In the genomic region with DNA sequence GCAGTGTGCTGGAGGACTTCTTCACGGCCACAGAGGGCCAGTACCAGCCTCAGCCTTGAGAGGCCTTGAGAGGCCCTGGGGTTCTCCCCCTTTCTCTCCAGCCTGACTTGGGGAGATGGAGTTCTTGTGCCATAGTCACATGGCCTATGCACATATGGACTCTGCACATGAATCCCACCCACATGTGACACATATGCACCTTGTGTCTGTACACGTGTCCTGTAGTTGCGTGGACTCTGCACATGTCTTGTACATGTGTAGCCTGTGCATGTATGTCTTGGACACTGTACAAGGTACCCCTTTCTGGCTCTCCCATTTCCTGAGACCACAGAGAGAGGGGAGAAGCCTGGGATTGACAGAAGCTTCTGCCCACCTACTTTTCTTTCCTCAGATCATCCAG, we compare ENCODE assay signal across 15 cellular contexts. TPM values are rescaled to one million over a fixed set of nuclear protein-coding genes. Genes with fewer than 3 reads are reported as not detected.
A peak's percentile ranks its signal among the peaks of the same experiment; 100 is the strongest.
DNase-seq lines count a peak whose midpoint lies in the region; ATAC-seq and TF ChIP-seq lines count a peak whose summit lies in the region.
"Had no signal": no experiment of that assay in that cellular context is flagged by ENCODE, and none has a peak within 500 bp of the region (broad histone marks: within the 10 kb centered on the region; RNA-seq: fewer than 3 reads in every experiment).

No MANE protein-coding gene starts in this region.

- H3K36me3 Mint-ChIP-seq in activated CD8-positive, alpha-beta T cell treated with anti-CD3 and anti-CD28 coated beads for 36 hours (ENCODE audit: low read depth) = peaks cover 29% of the 10 kb centered on the region
- peaks cover 49% of the 10 kb centered on the region for H3K36me3 Mint-ChIP-seq in activated CD8-positive, alpha-beta T cell treated with anti-CD3 and anti-CD28 coated beads, Interleukin-2, amount 10 ng/mL, durations not matched to agents 7 days and 5 days (ENCODE audit: low read depth)
- H3K36me3 Mint-ChIP-seq in activated naive CD8-positive, alpha-beta T cell treated with anti-CD3 and anti-CD28 coated beads, Interleukin-2, amount 10 ng/mL, durations not matched to agents 7 days and 5 days = peaks cover 34% of the 10 kb centered on the region
- peaks cover 10% of the 10 kb centered on the region for H3K36me3 Mint-ChIP-seq in activated naive CD8-positive, alpha-beta T cell treated with anti-CD3 and anti-CD28 coated beads for 36 hours
- H3K36me3 Mint-ChIP-seq in stimulated activated naive B cell treated with anti-CD40 and anti-IgM and Interleukin-4, amounts not matched to agents 10 μg/mL and 1 μg/mL and 100 μg/mL, for 72 hours = peaks cover 9 to 17% of the 10 kb centered on the region in 2 donors
- H3K36me3 Mint-ChIP-seq: CD14-positive monocyte had no signal

- H3K27ac Mint-ChIP-seq in activated CD8-positive, alpha-beta T cell treated with anti-CD3 and anti-CD28 coated beads for 36 hours = peak overlapping the region; percentile 21
- no peak overlapping the region for H3K27ac Mint-ChIP-seq in activated CD8-positive, alpha-beta T cell treated with anti-CD3 and anti-CD28 coated beads, Interleukin-2, amount 10 ng/mL, durations not matched to agents 7 days and 5 days
- H3K27ac Mint-ChIP-seq in activated naive CD8-positive, alpha-beta T cell treated with anti-CD3 and anti-CD28 coated beads, Interleukin-2, amount 10 ng/mL, durations not matched to agents 7 days and 5 days = no peak overlapping the region
- no peak overlapping the region for H3K27ac Mint-ChIP-seq in activated naive CD8-positive, alpha-beta T cell treated with anti-CD3 and anti-CD28 coated beads for 36 hours
- H3K27ac Mint-ChIP-seq in stimulated activated naive B cell treated with anti-CD40 and anti-IgM and Interleukin-4, amounts not matched to agents 10 μg/mL and 1 μg/mL and 100 μg/mL, for 72 hours = peak overlapping the region; percentile 67
- H3K27ac Mint-ChIP-seq: CD14-positive monocyte had no signal

- ATAC-seq in activated CD8-positive, alpha-beta T cell treated with anti-CD3 and anti-CD28 coated beads for 36 hours = peak; percentile 7
- ATAC-seq in activated CD8-positive, alpha-beta T cell treated with anti-CD3 and anti-CD28 coated beads, Interleukin-2, amount 10 ng/mL, durations not matched to agents 7 days and 5 days = no peak
- peak; percentile 5 for ATAC-seq in activated naive CD8-positive, alpha-beta T cell treated with anti-CD3 and anti-CD28 coated beads, Interleukin-2, amount 10 ng/mL, durations not matched to agents 7 days and 5 days (ENCODE audit: low read depth)
- ATAC-seq in esophagus mucosa (peak; percentile 6), GM21360 (IDR thresholded peaks at IDR 0.05; ENCODE audit: unreplicated experiment) (no peak)
- ATAC-seq in stimulated activated naive B cell treated with anti-CD40 and anti-IgM and Interleukin-4, amounts not matched to agents 10 μg/mL and 1 μg/mL and 100 μg/mL, for 72 hours (replicated peaks) = no peak

- peaks cover 6% of the 10 kb centered on the region for H3K4me1 Mint-ChIP-seq in activated CD8-positive, alpha-beta T cell treated with anti-CD3 and anti-CD28 coated beads for 36 hours (ENCODE audit: low read depth)
- peaks cover 11% of the 10 kb centered on the region for H3K4me1 Mint-ChIP-seq in activated CD8-positive, alpha-beta T cell treated with anti-CD3 and anti-CD28 coated beads, Interleukin-2, amount 10 ng/mL, durations not matched to agents 7 days and 5 days (ENCODE audit: low read depth)
- H3K4me1 Mint-ChIP-seq in activated naive CD8-positive, alpha-beta T cell treated with anti-CD3 and anti-CD28 coated beads, Interleukin-2, amount 10 ng/mL, durations not matched to agents 7 days and 5 days = peaks cover 7% of the 10 kb centered on the region
- peaks cover 12% of the 10 kb centered on the region for H3K4me1 Mint-ChIP-seq in activated naive CD8-positive, alpha-beta T cell treated with anti-CD3 and anti-CD28 coated beads for 36 hours
- no peaks in the 10 kb centered on the region for H3K4me1 Mint-ChIP-seq in stimulated activated naive B cell treated with anti-CD40 and anti-IgM and Interleukin-4, amounts not matched to agents 10 μg/mL and 1 μg/mL and 100 μg/mL, for 72 hours
- H3K4me1 Mint-ChIP-seq: CD14-positive monocyte had no signal

- intact Hi-C loops in activated CD8-positive, alpha-beta T cell treated with anti-CD3 and anti-CD28 coated beads for 36 hours (cut with micrococcal nuclease) = no loop called here

- no peak overlapping the region for H3K4me3 Mint-ChIP-seq in activated CD8-positive, alpha-beta T cell treated with anti-CD3 and anti-CD28 coated beads for 36 hours
- no peak overlapping the region for H3K4me3 Mint-ChIP-seq in activated CD8-positive, alpha-beta T cell treated with anti-CD3 and anti-CD28 coated beads, Interleukin-2, amount 10 ng/mL, durations not matched to agents 7 days and 5 days
- H3K4me3 Mint-ChIP-seq in activated naive CD8-positive, alpha-beta T cell treated with anti-CD3 and anti-CD28 coated beads, Interleukin-2, amount 10 ng/mL, durations not matched to agents 7 days and 5 days = no peak overlapping the region
- H3K4me3 Mint-ChIP-seq in activated naive CD8-positive, alpha-beta T cell treated with anti-CD3 and anti-CD28 coated beads for 36 hours = no peak overlapping the region
- no peak overlapping the region for H3K4me3 Mint-ChIP-seq in stimulated activated naive B cell treated with anti-CD40 and anti-IgM and Interleukin-4, amounts not matched to agents 10 μg/mL and 1 μg/mL and 100 μg/mL, for 72 hours
- H3K4me3 Mint-ChIP-seq: CD8-positive, alpha-beta memory T cell had no signal

- TF ChIP-seq CTCF in activated CD8-positive, alpha-beta T cell treated with anti-CD3 and anti-CD28 coated beads for 36 hours (IDR thresholded peaks at IDR 0.05) = no peak

- DNase-seq in activated CD8-positive, alpha-beta T cell treated with anti-CD3 and anti-CD28 coated beads for 36 hours = no peak
- no peak for DNase-seq in activated CD8-positive, alpha-beta T cell treated with anti-CD3 and anti-CD28 coated beads, Interleukin-2, amount 10 ng/mL, durations not matched to agents 7 days and 5 days
- DNase-seq in activated naive CD8-positive, alpha-beta T cell treated with anti-CD3 and anti-CD28 coated beads, Interleukin-2, amount 10 ng/mL, durations not matched to agents 7 days and 5 days = no peak
- DNase-seq in activated naive CD8-positive, alpha-beta T cell treated with anti-CD3 and anti-CD28 coated beads for 36 hours = no peak
- DNase-seq in stimulated activated naive B cell treated with anti-CD40 and anti-IgM and Interleukin-4, amounts not matched to agents 10 μg/mL and 1 μg/mL and 100 μg/mL, for 72 hours = no peak
- no peak for DNase-seq in activated gamma-delta T cell (lab: John Stamatoyannopoulos, UW)
- DNase-seq: Caco-2; CD8-positive, alpha-beta memory T cell; DND-41; GDM1 had no signal

- CTCF ChIA-PET in activated CD8-positive, alpha-beta T cell treated with anti-CD3 and anti-CD28 coated beads for 36 hours (lab: Charles Lee) = no interaction called here
- CTCF ChIA-PET in activated CD8-positive, alpha-beta T cell treated with anti-CD3 and anti-CD28 coated beads, Interleukin-2, amount 10 ng/mL, durations not matched to agents 7 days and 5 days (lab: Charles Lee) = no interaction called here

- no peaks in the 10 kb centered on the region for H3K9me3 Mint-ChIP-seq in activated CD8-positive, alpha-beta T cell treated with anti-CD3 and anti-CD28 coated beads for 36 hours
- no peaks in the 10 kb centered on the region for H3K9me3 Mint-ChIP-seq in activated CD8-positive, alpha-beta T cell treated with anti-CD3 and anti-CD28 coated beads, Interleukin-2, amount 10 ng/mL, durations not matched to agents 7 days and 5 days (ENCODE audit: insufficient read depth)
- no peaks in the 10 kb centered on the region for H3K9me3 Mint-ChIP-seq in activated naive CD8-positive, alpha-beta T cell treated with anti-CD3 and anti-CD28 coated beads, Interleukin-2, amount 10 ng/mL, durations not matched to agents 7 days and 5 days
- no peaks in the 10 kb centered on the region for H3K9me3 Mint-ChIP-seq in activated naive CD8-positive, alpha-beta T cell treated with anti-CD3 and anti-CD28 coated beads for 36 hours
- no peaks in the 10 kb centered on the region for H3K9me3 Mint-ChIP-seq in stimulated activated naive B cell treated with anti-CD40 and anti-IgM and Interleukin-4, amounts not matched to agents 10 μg/mL and 1 μg/mL and 100 μg/mL, for 72 hours
- H3K9me3 Mint-ChIP-seq: CD8-positive, alpha-beta memory T cell had no signal

- POLR2A ChIA-PET in activated CD8-positive, alpha-beta T cell treated with anti-CD3 and anti-CD28 coated beads for 36 hours (lab: Charles Lee) = no interaction called here
- POLR2A ChIA-PET in activated CD8-positive, alpha-beta T cell treated with anti-CD3 and anti-CD28 coated beads, Interleukin-2, amount 10 ng/mL, durations not matched to agents 7 days and 5 days (lab: Charles Lee) = no interaction called here
- POLR2A ChIA-PET in activated naive CD8-positive, alpha-beta T cell treated with anti-CD3 and anti-CD28 coated beads, Interleukin-2, amount 10 ng/mL, durations not matched to agents 7 days and 5 days (lab: Charles Lee) = interaction anchor here (1.2 kb wide), 1 partner anchor 15 kb away, joined by 3 read pairs; no protein-coding TSS in a partner anchor

- H3K27me3 Mint-ChIP-seq in activated CD8-positive, alpha-beta T cell treated with anti-CD3 and anti-CD28 coated beads for 36 hours = no peaks in the 10 kb centered on the region
- H3K27me3 Mint-ChIP-seq in activated CD8-positive, alpha-beta T cell treated with anti-CD3 and anti-CD28 coated beads, Interleukin-2, amount 10 ng/mL, durations not matched to agents 7 days and 5 days (ENCODE audit: low read depth) = no peaks in the 10 kb centered on the region
- no peaks in the 10 kb centered on the region for H3K27me3 Mint-ChIP-seq in activated naive CD8-positive, alpha-beta T cell treated with anti-CD3 and anti-CD28 coated beads, Interleukin-2, amount 10 ng/mL, durations not matched to agents 7 days and 5 days
- H3K27me3 Mint-ChIP-seq in activated naive CD8-positive, alpha-beta T cell treated with anti-CD3 and anti-CD28 coated beads for 36 hours = no peaks in the 10 kb centered on the region
- H3K27me3 Mint-ChIP-seq in stimulated activated naive B cell treated with anti-CD40 and anti-IgM and Interleukin-4, amounts not matched to agents 10 μg/mL and 1 μg/mL and 100 μg/mL, for 72 hours = no peaks in the 10 kb centered on the region
- H3K27me3 Mint-ChIP-seq: CD8-positive, alpha-beta memory T cell had no signal

RNA-seq across cellular contexts. Expression of a gene that starts 6.2 kb away (rescaled TPM):
- total RNA-seq in activated CD8-positive, alpha-beta T cell treated with anti-CD3 and anti-CD28 coated beads for 36 hours = 100 to 1,000 TPM; 126 to 127 TPM
- total RNA-seq in activated CD8-positive, alpha-beta T cell treated with anti-CD3 and anti-CD28 coated beads, Interleukin-2, amount 10 ng/mL, durations not matched to agents 7 days and 5 days = 100 to 1,000 TPM; 219 to 227 TPM
- 100 to 1,000 TPM; 195 to 197 TPM for total RNA-seq in activated naive CD8-positive, alpha-beta T cell treated with anti-CD3 and anti-CD28 coated beads, Interleukin-2, amount 10 ng/mL, durations not matched to agents 7 days and 5 days
- total RNA-seq in activated naive CD8-positive, alpha-beta T cell treated with anti-CD3 and anti-CD28 coated beads for 36 hours = 100 to 1,000 TPM; 142 to 149 TPM
- 108 TPM for total RNA-seq in esophagus mucosa

RNA-seq across cellular contexts. Expression of a gene that starts 34.6 kb away (rescaled TPM):
- total RNA-seq in activated CD8-positive, alpha-beta T cell treated with anti-CD3 and anti-CD28 coated beads for 36 hours = 100 to 1,000 TPM; 289 to 292 TPM
- 100 to 1,000 TPM; 464 to 488 TPM for total RNA-seq in activated CD8-positive, alpha-beta T cell treated with anti-CD3 and anti-CD28 coated beads, Interleukin-2, amount 10 ng/mL, durations not matched to agents 7 days and 5 days
- 100 to 1,000 TPM; 460 to 472 TPM for total RNA-seq in activated naive CD8-positive, alpha-beta T cell treated with anti-CD3 and anti-CD28 coated beads, Interleukin-2, amount 10 ng/mL, durations not matched to agents 7 days and 5 days
- total RNA-seq in activated naive CD8-positive, alpha-beta T cell treated with anti-CD3 and anti-CD28 coated beads for 36 hours = 100 to 1,000 TPM; 285 to 286 TPM
- 1.00 TPM for total RNA-seq in esophagus mucosa
- total RNA-seq: A673 had no signal

RNA-seq across cellular contexts. Expression of a gene that starts 38.6 kb away (rescaled TPM):
- under 1 TPM; 0.38 to 0.89 TPM for total RNA-seq in activated CD8-positive, alpha-beta T cell treated with anti-CD3 and anti-CD28 coated beads for 36 hours
- total RNA-seq in activated CD8-positive, alpha-beta T cell treated with anti-CD3 and anti-CD28 coated beads, Interleukin-2, amount 10 ng/mL, durations not matched to agents 7 days and 5 days = under 1 TPM; 0.78 to 0.90 TPM
- total RNA-seq in activated naive CD8-positive, alpha-beta T cell treated with anti-CD3 and anti-CD28 coated beads, Interleukin-2, amount 10 ng/mL, durations not matched to agents 7 days and 5 days = 1 to 10 TPM in 1 of 2 experiments, under 1 TPM in 1; 0.88 to 1.1 TPM
- total RNA-seq in activated naive CD8-positive, alpha-beta T cell treated with anti-CD3 and anti-CD28 coated beads for 36 hours = under 1 TPM in 1 of 2 experiments, not detected in 1; 0.32 TPM
- 1.5 TPM for total RNA-seq in esophagus mucosa
- total RNA-seq: A673, HT-29 had no signal

RNA-seq across cellular contexts. Expression of a gene that starts 50.4 kb away (rescaled TPM):
- total RNA-seq in activated CD8-positive, alpha-beta T cell treated with anti-CD3 and anti-CD28 coated beads for 36 hours = 10 to 100 TPM; 31.2 to 33.5 TPM
- total RNA-seq in activated CD8-positive, alpha-beta T cell treated with anti-CD3 and anti-CD28 coated beads, Interleukin-2, amount 10 ng/mL, durations not matched to agents 7 days and 5 days = 10 to 100 TPM; 23.1 to 26.1 TPM
- total RNA-seq in activated naive CD8-positive, alpha-beta T cell treated with anti-CD3 and anti-CD28 coated beads, Interleukin-2, amount 10 ng/mL, durations not matched to agents 7 days and 5 days = 10 to 100 TPM; 21.7 to 22.0 TPM
- 10 to 100 TPM; 26.4 to 26.7 TPM for total RNA-seq in activated naive CD8-positive, alpha-beta T cell treated with anti-CD3 and anti-CD28 coated beads for 36 hours
- total RNA-seq in esophagus mucosa = 10.8 TPM

Comparison
In these comparisons a context has a peak if more than half of its experiments do, and no peak if none do; other contexts are left out.
1. ATAC-seq: peak in activated CD8-positive, alpha-beta T cell treated with anti-CD3 and anti-CD28 coated beads for 36 hours (single experiment), activated naive CD8-positive, alpha-beta T cell treated with anti-CD3 and anti-CD28 coated beads, Interleukin-2, amount 10 ng/mL, durations not matched to agents 7 days and 5 days (single experiment) and esophagus mucosa (single experiment); none in activated CD8-positive, alpha-beta T cell treated with anti-CD3 and anti-CD28 coated beads, Interleukin-2, amount 10 ng/mL, durations not matched to agents 7 days and 5 days (single experiment), stimulated activated naive B cell treated with anti-CD40 and anti-IgM and Interleukin-4, amounts not matched to agents 10 μg/mL and 1 μg/mL and 100 μg/mL, for 72 hours (0 of 2) and GM21360 (single experiment).
2. H3K27ac Mint-ChIP-seq: peak in activated CD8-positive, alpha-beta T cell treated with anti-CD3 and anti-CD28 coated beads for 36 hours (single experiment) and stimulated activated naive B cell treated with anti-CD40 and anti-IgM and Interleukin-4, amounts not matched to agents 10 μg/mL and 1 μg/mL and 100 μg/mL, for 72 hours (single experiment); none in activated CD8-positive, alpha-beta T cell treated with anti-CD3 and anti-CD28 coated beads, Interleukin-2, amount 10 ng/mL, durations not matched to agents 7 days and 5 days (single experiment), activated naive CD8-positive, alpha-beta T cell treated with anti-CD3 and anti-CD28 coated beads, Interleukin-2, amount 10 ng/mL, durations not matched to agents 7 days and 5 days (single experiment) and activated naive CD8-positive, alpha-beta T cell treated with anti-CD3 and anti-CD28 coated beads for 36 hours (single experiment).
3. RNA of a gene that starts 34.6 kb away (total RNA-seq): 464 to 488 TPM in activated CD8-positive, alpha-beta T cell treated with anti-CD3 and anti-CD28 coated beads, Interleukin-2, amount 10 ng/mL, durations not matched to agents 7 days and 5 days, 460 to 472 TPM in activated naive CD8-positive, alpha-beta T cell treated with anti-CD3 and anti-CD28 coated beads, Interleukin-2, amount 10 ng/mL, durations not matched to agents 7 days and 5 days, 289 to 292 TPM in activated CD8-positive, alpha-beta T cell treated with anti-CD3 and anti-CD28 coated beads for 36 hours and 285 to 286 TPM in activated naive CD8-positive, alpha-beta T cell treated with anti-CD3 and anti-CD28 coated beads for 36 hours; 1.00 TPM in esophagus mucosa (single experiment); every median in the first group is over 100 times any median in the second.